In the genomic region with DNA sequence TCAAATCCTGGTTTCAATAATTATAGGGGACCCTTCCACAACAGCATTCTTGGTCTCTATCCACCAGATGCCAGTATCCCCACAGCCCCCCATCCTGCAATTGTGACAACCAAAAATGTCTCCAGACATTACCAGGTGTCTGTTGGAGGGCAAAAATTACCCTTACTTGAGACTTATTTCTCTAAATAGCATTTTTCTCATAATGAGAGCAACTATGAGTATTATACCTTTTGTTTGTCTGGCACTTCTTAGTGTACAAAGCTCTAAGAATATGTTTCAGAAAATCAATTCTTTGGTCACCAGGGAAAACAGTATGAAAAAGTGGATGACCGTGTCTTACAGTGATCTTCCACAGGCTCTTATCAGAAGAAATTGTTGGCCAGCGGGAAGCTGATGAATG, we compare ENCODE assay signal across 39 cellular contexts. TPM values are rescaled to one million over a fixed set of nuclear protein-coding genes. Genes with fewer than 3 reads are reported as not detected.
"Had no signal": no experiment of that assay in that cellular context is flagged by ENCODE, and none has a peak within 500 bp of the region (broad histone marks: within the 10 kb centered on the region; RNA-seq: fewer than 3 reads in every experiment).

No MANE protein-coding gene starts in this region.

- H3K9me3 ChIP-seq: ascending aorta, colonic mucosa had no signal

- H3K27ac Mint-ChIP-seq: activated B cell treated with CpG ODN at 0.5 μM for 24 hours; activated CD4-positive, alpha-beta memory T cell treated with anti-CD3 and anti-CD28 coated beads for 36 hours; activated CD4-positive, alpha-beta T cell treated with anti-CD3 and anti-CD28 coated beads, Interleukin-2, amount 10 ng/mL, durations not matched to agents 24 days and 14 days; activated CD8-positive, alpha-beta T cell treated with anti-CD3 and anti-CD28 coated beads for 36 hours; activated naive CD4-positive, alpha-beta T cell treated with anti-CD3 and anti-CD28 coated beads, Interleukin-2, amount 10 ng/mL, durations not matched to agents 7 days and 5 days; activated naive CD4-positive, alpha-beta T cell treated with anti-CD3 and anti-CD28 coated beads, Interleukin-2, amount 50 U/mL, for 24 hours; activated naive CD8-positive, alpha-beta T cell; activated naive CD8-positive, alpha-beta T cell treated with anti-CD3 and anti-CD28 coated beads, Interleukin-2, amount 10 ng/mL, durations not matched to agents 7 days and 5 days; activated naive CD8-positive, alpha-beta T cell treated with anti-CD3 and anti-CD28 coated beads, Interleukin-2, amount 50 U/mL, for 24 hours; activated T-cell treated with anti-CD3 and anti-CD28 coated beads, Interleukin-2, amount 50 U/mL, for 24 hours; activated T-helper 2 cell treated with anti-CD3 and anti-CD28 coated beads, Interferon-gamma antibody, Interleukin-2, Interleukin-4, amounts not matched to agents 10 μg/mL and 5 μg/mL and 100 μg/mL, durations not matched to agents 14 hours and 24 hours and 36 hours; brain; T-helper 2 cell treated with Interferon-gamma antibody and Interleukin-4, amounts not matched to agents 5 μg/mL and 100 μg/mL, for 36 hours had no signal

- FAIRE-seq: TTC549 had no signal

- DNase-seq: activated B cell treated with CpG ODN at 0.5 μM for 24 hours; activated CD4-positive, alpha-beta memory T cell treated with anti-CD3 and anti-CD28 coated beads for 36 hours; activated CD4-positive, alpha-beta T cell treated with anti-CD3 and anti-CD28 coated beads for 4 hours; activated CD4-positive, alpha-beta T cell treated with anti-CD3 and anti-CD28 coated beads, Interleukin-2, amount 10 ng/mL, durations not matched to agents 24 days and 14 days; activated CD4-positive, alpha-beta T cell treated with anti-CD3 and anti-CD28 coated beads, Interleukin-2, amount 50 U/mL, for 1 hour; activated CD4-positive, alpha-beta T cell treated with anti-CD3 and anti-CD28 coated beads, Interleukin-2, amount 50 U/mL, for 4 hours; activated CD4-positive, CD25-positive, alpha-beta regulatory T cell treated with anti-CD3 and anti-CD28 coated beads, Interleukin-2, amount 50 U/mL, for 72 hours; activated CD8-positive, alpha-beta memory T cell treated with anti-CD3 and anti-CD28 coated beads, Interleukin-2, amount 50 U/mL, for 4 hours; activated CD8-positive, alpha-beta T cell treated with anti-CD3 and anti-CD28 coated beads for 36 hours; activated effector memory CD4-positive, alpha-beta T cell treated with anti-CD3 and anti-CD28 coated beads, Interleukin-2, amount 50 U/mL, for 16 hours; activated gamma-delta T cell treated with Interleukin-2 at 50 U/mL for 16 hours; activated naive CD4-positive, alpha-beta T cell; activated naive CD4-positive, alpha-beta T cell treated with anti-CD3 and anti-CD28 coated beads, Interleukin-2, amount 10 ng/mL, durations not matched to agents 7 days and 5 days; activated naive CD8-positive, alpha-beta T cell treated with anti-CD3 and anti-CD28 coated beads, Interleukin-2, amount 10 ng/mL, durations not matched to agents 7 days and 5 days; activated naive CD8-positive, alpha-beta T cell treated with anti-CD3 and anti-CD28 coated beads, Interleukin-2, amount 50 U/mL, for 24 hours; activated T-cell treated with anti-CD3 and anti-CD28 coated beads for 4 hours; activated T-cell treated with anti-CD3 and anti-CD28 coated beads, Interleukin-2, amount 50 U/mL, for 24 hours; activated T-cell treated with anti-CD3 and anti-CD28 coated beads, Interleukin-2, amount 50 U/mL, for 48 hours; amygdala; anterior cingulate cortex; caudate nucleus; cerebellar nuclear complex; colonic mucosa; T-helper 2 cell; T-helper 9 cell had no signal

- H3K4me3 ChIP-seq: ascending aorta, cardiac muscle cell, colonic mucosa had no signal

- H3K27me3 Mint-ChIP-seq: activated CD4-positive, alpha-beta memory T cell treated with anti-CD3 and anti-CD28 coated beads for 36 hours; activated CD4-positive, alpha-beta T cell treated with anti-CD3 and anti-CD28 coated beads, Interleukin-2, amount 10 ng/mL, durations not matched to agents 24 days and 14 days; activated naive CD4-positive, alpha-beta T cell treated with anti-CD3 and anti-CD28 coated beads, Interleukin-2, amount 10 ng/mL, durations not matched to agents 7 days and 5 days; activated naive CD8-positive, alpha-beta T cell treated with anti-CD3 and anti-CD28 coated beads, Interleukin-2, amount 10 ng/mL, durations not matched to agents 7 days and 5 days; activated T-cell treated with anti-CD3 and anti-CD28 coated beads, Interleukin-2, amount 50 U/mL, for 24 hours; central memory CD8-positive, alpha-beta T cell had no signal

- H3K4me1 Mint-ChIP-seq: activated B cell treated with CpG ODN at 0.5 μM for 24 hours; activated CD4-positive, alpha-beta T cell treated with anti-CD3 and anti-CD28 coated beads, Interleukin-2, amount 10 ng/mL, durations not matched to agents 24 days and 14 days; activated naive CD4-positive, alpha-beta T cell treated with anti-CD3 and anti-CD28 coated beads, Interleukin-2, amount 10 ng/mL, durations not matched to agents 7 days and 5 days; activated naive CD4-positive, alpha-beta T cell treated with anti-CD3 and anti-CD28 coated beads, Interleukin-2, amount 50 U/mL, for 24 hours; activated naive CD8-positive, alpha-beta T cell treated with anti-CD3 and anti-CD28 coated beads, Interleukin-2, amount 10 ng/mL, durations not matched to agents 7 days and 5 days; activated naive CD8-positive, alpha-beta T cell treated with anti-CD3 and anti-CD28 coated beads, Interleukin-2, amount 50 U/mL, for 24 hours; brain; central memory CD8-positive, alpha-beta T cell had no signal

- H3K36me3 ChIP-seq: ascending aorta, cardiac muscle cell, colonic mucosa had no signal

- H3K4me3 Mint-ChIP-seq: activated B cell treated with CpG ODN at 0.5 μM for 24 hours; activated CD4-positive, alpha-beta memory T cell treated with anti-CD3 and anti-CD28 coated beads for 36 hours; activated CD4-positive, alpha-beta T cell treated with anti-CD3 and anti-CD28 coated beads, Interleukin-2, amount 10 ng/mL, durations not matched to agents 24 days and 14 days; activated CD8-positive, alpha-beta T cell treated with anti-CD3 and anti-CD28 coated beads for 36 hours; activated naive CD4-positive, alpha-beta T cell treated with anti-CD3 and anti-CD28 coated beads, Interleukin-2, amount 10 ng/mL, durations not matched to agents 7 days and 5 days; activated naive CD4-positive, alpha-beta T cell treated with anti-CD3 and anti-CD28 coated beads, Interleukin-2, amount 50 U/mL, for 24 hours; activated naive CD8-positive, alpha-beta T cell; activated naive CD8-positive, alpha-beta T cell treated with anti-CD3 and anti-CD28 coated beads, Interleukin-2, amount 10 ng/mL, durations not matched to agents 7 days and 5 days; activated naive CD8-positive, alpha-beta T cell treated with anti-CD3 and anti-CD28 coated beads, Interleukin-2, amount 50 U/mL, for 24 hours; activated T-cell treated with anti-CD3 and anti-CD28 coated beads, Interleukin-2, amount 50 U/mL, for 24 hours; brain; central memory CD8-positive, alpha-beta T cell; T-helper 2 cell treated with Interferon-gamma antibody and Interleukin-4, amounts not matched to agents 5 μg/mL and 100 μg/mL, for 36 hours had no signal

- H3K9me3 Mint-ChIP-seq: activated B cell treated with CpG ODN at 0.5 μM for 24 hours; activated CD4-positive, alpha-beta memory T cell treated with anti-CD3 and anti-CD28 coated beads for 36 hours; activated CD4-positive, alpha-beta T cell treated with anti-CD3 and anti-CD28 coated beads, Interleukin-2, amount 10 ng/mL, durations not matched to agents 24 days and 14 days; activated CD8-positive, alpha-beta T cell treated with anti-CD3 and anti-CD28 coated beads for 36 hours; activated naive CD8-positive, alpha-beta T cell treated with anti-CD3 and anti-CD28 coated beads, Interleukin-2, amount 10 ng/mL, durations not matched to agents 7 days and 5 days; activated T-cell treated with anti-CD3 and anti-CD28 coated beads, Interleukin-2, amount 50 U/mL, for 24 hours; activated T-helper 2 cell treated with anti-CD3 and anti-CD28 coated beads, Interferon-gamma antibody, Interleukin-2, Interleukin-4, amounts not matched to agents 10 μg/mL and 5 μg/mL and 100 μg/mL, durations not matched to agents 14 hours and 24 hours and 36 hours; T-helper 2 cell treated with Interferon-gamma antibody and Interleukin-4, amounts not matched to agents 5 μg/mL and 100 μg/mL, for 36 hours had no signal

- H3K27ac ChIP-seq: ascending aorta, cardiac muscle cell, colonic mucosa, VCaP had no signal

- ATAC-seq: activated CD8-positive, alpha-beta T cell treated with anti-CD3 and anti-CD28 coated beads for 36 hours; activated naive CD8-positive, alpha-beta T cell treated with anti-CD3 and anti-CD28 coated beads, Interleukin-2, amount 50 U/mL, for 24 hours had no signal

- H3K27me3 ChIP-seq: ascending aorta, cardiac muscle cell, colonic mucosa had no signal

- H3K36me3 Mint-ChIP-seq: activated CD4-positive, alpha-beta memory T cell treated with anti-CD3 and anti-CD28 coated beads for 36 hours; activated naive CD4-positive, alpha-beta T cell treated with anti-CD3 and anti-CD28 coated beads, Interleukin-2, amount 10 ng/mL, durations not matched to agents 7 days and 5 days; activated naive CD4-positive, alpha-beta T cell treated with anti-CD3 and anti-CD28 coated beads, Interleukin-2, amount 50 U/mL, for 24 hours; activated naive CD8-positive, alpha-beta T cell; activated naive CD8-positive, alpha-beta T cell treated with anti-CD3 and anti-CD28 coated beads, Interleukin-2, amount 10 ng/mL, durations not matched to agents 7 days and 5 days; brain had no signal

- H3K4me1 ChIP-seq: ascending aorta, colonic mucosa had no signal

RNA-seq across cellular contexts. Expression of gene RMST, which starts 27.5 kb away (rescaled TPM):
- total RNA-seq: activated B cell treated with CpG ODN at 0.5 μM for 24 hours; activated CD4-positive, alpha-beta memory T cell treated with anti-CD3 and anti-CD28 coated beads for 36 hours; activated CD4-positive, alpha-beta T cell treated with anti-CD3 and anti-CD28 coated beads, Interleukin-2, amount 10 ng/mL, durations not matched to agents 24 days and 14 days; activated CD8-positive, alpha-beta memory T cell treated with anti-CD3 and anti-CD28 coated beads for 36 hours; activated CD8-positive, alpha-beta T cell treated with anti-CD3 and anti-CD28 coated beads for 36 hours; activated naive CD8-positive, alpha-beta T cell treated with anti-CD3 and anti-CD28 coated beads, Interleukin-2, amount 10 ng/mL, durations not matched to agents 7 days and 5 days; activated T-helper 2 cell treated with anti-CD3 and anti-CD28 coated beads, Interferon-gamma antibody, Interleukin-2, Interleukin-4, amounts not matched to agents 10 μg/mL and 5 μg/mL and 100 μg/mL, durations not matched to agents 14 hours and 24 hours and 36 hours; bronchial epithelial cell; chondrocyte; T-helper 1 cell treated with Interleukin-12 subunit alpha and Interleukin-12 subunit beta and Interleukin-4 antibody, amounts not matched to agents 30 ng/mL and 1 ng/mL, for 36 hours had no signal
